ENCODE assay signal across 8 cellular contexts in the genomic region with DNA sequence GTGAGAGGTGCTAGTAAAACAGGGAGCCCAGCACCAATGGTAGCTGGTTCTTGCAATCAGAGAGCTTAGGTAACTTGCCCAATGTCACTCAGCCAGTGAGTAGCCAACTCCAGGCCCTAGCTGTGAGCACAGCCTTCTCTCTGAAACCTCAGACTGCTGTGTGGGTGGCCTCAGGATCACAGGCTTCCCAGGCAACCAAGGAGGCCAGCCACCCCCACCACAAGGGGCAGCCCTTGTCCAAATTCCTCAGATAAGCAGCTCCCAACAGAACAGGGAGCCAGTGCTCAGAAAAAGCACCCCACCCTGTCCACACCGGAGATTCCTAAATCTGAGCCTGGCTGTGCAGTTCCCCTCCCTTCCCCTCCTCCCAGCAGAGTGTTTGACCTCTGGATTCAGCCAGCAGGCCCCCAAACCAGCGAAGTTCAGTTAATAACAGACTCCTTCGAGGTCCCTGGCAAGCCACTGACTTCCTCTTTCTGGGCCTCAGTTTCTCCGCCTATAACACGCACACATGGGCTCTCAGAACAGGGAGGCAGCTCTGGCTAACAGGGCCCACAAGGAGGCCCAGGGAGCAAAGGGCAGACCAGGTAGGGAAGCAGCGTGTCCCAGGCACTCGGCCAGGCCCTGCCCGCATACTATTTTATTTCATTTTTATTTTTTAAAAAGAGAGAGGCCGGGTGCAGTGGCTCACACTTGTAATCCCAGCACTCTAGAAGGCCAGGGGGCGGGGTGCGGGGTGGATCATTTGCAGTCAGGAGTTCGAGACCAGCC. TPM values are rescaled to one million over a fixed set of nuclear protein-coding genes. Genes with fewer than 3 reads are reported as not detected.
DNase-seq lines count a peak whose midpoint lies in the region; ATAC-seq and TF ChIP-seq lines count a peak whose summit lies in the region.

No MANE protein-coding gene starts in this region.

- peak overlapping the region; percentile 95 for H3K27ac ChIP-seq in left ventricle myocardium inferior (replicated peaks)

- no peaks in the 10 kb centered on the region for H3K9me3 Mint-ChIP-seq in activated T-cell treated with anti-CD3 and anti-CD28 coated beads, Interleukin-2, amount 50 U/mL, for 4 hours

- H3K4me3 ChIP-seq in HAP-1 (peak overlapping the region; percentile 79), left ventricle myocardium inferior (peak overlapping the region; percentile 91), retinal pigment epithelial cell (ENCODE audit: low read length) (peak overlapping the region; percentile 83)

- H3K36me3 Mint-ChIP-seq in activated T-cell treated with anti-CD3 and anti-CD28 coated beads, Interleukin-2, amount 50 U/mL, for 4 hours (ENCODE audit: insufficient read depth) = peaks cover 4% of the 10 kb centered on the region

- H3K36me3 ChIP-seq in HAP-1 (replicated peaks) (no peaks in the 10 kb centered on the region; the same call in 1 of the 2 replicates), left ventricle myocardium inferior (no peaks in the 10 kb centered on the region)

- no peaks in the 10 kb centered on the region for H3K27me3 Mint-ChIP-seq in activated T-cell treated with anti-CD3 and anti-CD28 coated beads, Interleukin-2, amount 50 U/mL, for 4 hours (ENCODE audit: low read depth)

- H3K4me1 ChIP-seq in HAP-1 (peaks cover 23% of the 10 kb centered on the region), left ventricle myocardium inferior (peaks cover 92% of the 10 kb centered on the region)

- in situ Hi-C loops in HAP-1 (cut with MboI; ENCODE audit: low sequenced_read_pairs) = no loop called here

- H3K9me3 ChIP-seq in HAP-1 = no peaks in the 10 kb centered on the region
- H3K9me3 ChIP-seq in left ventricle myocardium inferior (replicated peaks) = no peaks in the 10 kb centered on the region

- H3K27me3 ChIP-seq in HAP-1 (ENCODE audit: low read depth) (no peaks in the 10 kb centered on the region), left ventricle myocardium inferior (ENCODE audit: low read depth) (no peaks in the 10 kb centered on the region)

- peak; percentile 29 for TF ChIP-seq CTCF in left ventricle myocardium inferior (IDR thresholded peaks at IDR 0.05; ENCODE audit: borderline replicate concordance)
- TF ChIP-seq CTCF in retinal pigment epithelial cell (conservative IDR thresholded peaks at IDR 0.05; ENCODE audit: low read depth, low read length) = peak; percentile 4

- no peak for ATAC-seq in activated T-cell treated with anti-CD3 and anti-CD28 coated beads, Interleukin-2, amount 50 U/mL, for 4 hours
- ATAC-seq in HG02763 (IDR thresholded peaks at IDR 0.05; ENCODE audit: unreplicated experiment) (no peak), GM21423 (IDR thresholded peaks at IDR 0.05; ENCODE audit: unreplicated experiment) (no peak), HG03097 (IDR thresholded peaks at IDR 0.05; ENCODE audit: low FRiP score, unreplicated experiment) (no peak)

- peak overlapping the region; percentile 93 for H3K4me3 Mint-ChIP-seq in activated T-cell treated with anti-CD3 and anti-CD28 coated beads, Interleukin-2, amount 50 U/mL, for 4 hours

- intact Hi-C loops in left ventricle myocardium inferior (cut with micrococcal nuclease) = no loop called here

- DNase-seq in AG08396 (ENCODE audit: low spot score) (peak; percentile 83), HAP-1 (ENCODE audit: low spot score in 2 of 2) (peak in 1 of 2 experiments; percentile 62), left ventricle myocardium inferior (peak; percentile 70), retinal pigment epithelial cell (ENCODE audit: low read depth) (no peak)
- DNase-seq in activated T-cell treated with anti-CD3 and anti-CD28 coated beads, Interleukin-2, amount 50 U/mL, for 4 hours = no peak

- H3K4me1 Mint-ChIP-seq in activated T-cell treated with anti-CD3 and anti-CD28 coated beads, Interleukin-2, amount 50 U/mL, for 4 hours (ENCODE audit: low read depth) = peaks cover 67% of the 10 kb centered on the region

RNA-seq across cellular contexts. Expression of a gene that starts 2.7 kb away (rescaled TPM):
- 10 to 100 TPM; 75.5 to 87.3 (median 86.0) TPM for total RNA-seq in activated T-cell treated with anti-CD3 and anti-CD28 coated beads, Interleukin-2, amount 50 U/mL, for 4 hours
- total RNA-seq in left ventricle myocardium inferior = 20.7 TPM

RNA-seq across cellular contexts. Expression of a gene that starts 40.4 kb away (rescaled TPM):
- 10 to 100 TPM; 89.6 to 91.5 (median 89.9) TPM for total RNA-seq in activated T-cell treated with anti-CD3 and anti-CD28 coated beads, Interleukin-2, amount 50 U/mL, for 4 hours
- total RNA-seq in left ventricle myocardium inferior = 14.0 TPM

RNA-seq across cellular contexts. Expression of a gene that starts 47.5 kb away (rescaled TPM):
- total RNA-seq in activated T-cell treated with anti-CD3 and anti-CD28 coated beads, Interleukin-2, amount 50 U/mL, for 4 hours = 1 to 10 TPM; 2.3 to 3.5 (median 2.8) TPM
- total RNA-seq in left ventricle myocardium inferior = 0.85 TPM

Comparison
In these comparisons a context has a peak if more than half of its experiments do, and no peak if none do; other contexts are left out.
1. DNase-seq: peak in AG08396 (single experiment) and left ventricle myocardium inferior (single experiment); none in activated T-cell treated with anti-CD3 and anti-CD28 coated beads, Interleukin-2, amount 50 U/mL, for 4 hours (single experiment) and retinal pigment epithelial cell (single experiment).
2. Peak in every context shown above with its lines, with median percentiles within 50 percentile points of each other: H3K4me3 ChIP-seq.